ENCODE assay signal across 8 cellular contexts in genomic region chr22:36386351-36386899, GRCh38. TPM values are rescaled to one million over a fixed set of nuclear protein-coding genes. Genes with fewer than 3 reads are reported as not detected.
A peak's percentile ranks its signal among the peaks of the same experiment; 100 is the strongest.
DNase-seq lines count a peak whose midpoint lies in the region; ATAC-seq and TF ChIP-seq lines count a peak whose summit lies in the region.

No MANE protein-coding gene starts in this region.

- H3K9me3 ChIP-seq in MG63 = no peaks in the 10 kb centered on the region
- no peaks in the 10 kb centered on the region for H3K9me3 ChIP-seq in neural progenitor cell (ENCODE audit: low read depth)

- intact Hi-C loops in CD14-positive monocyte (cut with micrococcal nuclease) = loop anchor here (1.0 to 10.0 kb wide), 7 partner anchors 16 to 141 kb away; partner anchors contain the start of gene EIF3D (in 1 of the 2)

- H3K9me3 Mint-ChIP-seq in CD14-positive monocyte = peaks cover 0 to 3% (median 0%) of the 10 kb centered on the region in 7 donors
- H3K9me3 Mint-ChIP-seq in activated CD8-positive, alpha-beta memory T cell treated with anti-CD3 and anti-CD28 coated beads, Interleukin-2, amount 10 ng/mL, durations not matched to agents 7 days and 5 days (ENCODE audit: low read depth) = no peaks in the 10 kb centered on the region
- no peaks in the 10 kb centered on the region for H3K9me3 Mint-ChIP-seq in neural progenitor cell

- DNase-seq in CD14-positive monocyte (ENCODE audit: low spot score) (peak; percentile 69), GM19238 (ENCODE audit: insufficient read length, low spot score) (peak; percentile 65), MG63 (peak; percentile 40), fibroblast of pulmonary artery (ENCODE audit: low read depth) (no peak), neural progenitor cell (ENCODE audit: low spot score) (peak; percentile 79), 8988T (no peak), AG08396 (ENCODE audit: low spot score) (no peak)
- peak; percentile 73 for DNase-seq in activated CD8-positive, alpha-beta memory T cell treated with anti-CD3 and anti-CD28 coated beads, Interleukin-2, amount 10 ng/mL, durations not matched to agents 7 days and 5 days

- CTCF ChIA-PET in activated CD8-positive, alpha-beta memory T cell treated with anti-CD3 and anti-CD28 coated beads, Interleukin-2, amount 10 ng/mL, durations not matched to agents 7 days and 5 days (lab: Charles Lee) = interaction anchor here (0.8 to 4.2 kb wide), 12 partner anchors 11 to 84 kb away, joined by 3 to 33 read pairs (median 4); no protein-coding TSS in a partner anchor

- peaks cover 61% of the 10 kb centered on the region for H3K79me2 ChIP-seq in neural progenitor cell (ENCODE audit: low read depth)

- no peak for ATAC-seq in activated CD8-positive, alpha-beta memory T cell treated with anti-CD3 and anti-CD28 coated beads, Interleukin-2, amount 10 ng/mL, durations not matched to agents 7 days and 5 days

- H3K4me1 Mint-ChIP-seq in CD14-positive monocyte (peaks cover 61% of the 10 kb centered on the region), neural progenitor cell (peaks cover 32% of the 10 kb centered on the region)
- H3K4me1 Mint-ChIP-seq in activated CD8-positive, alpha-beta memory T cell treated with anti-CD3 and anti-CD28 coated beads, Interleukin-2, amount 10 ng/mL, durations not matched to agents 7 days and 5 days = peaks cover 51% of the 10 kb centered on the region

- peak overlapping the region; percentile 66 for H3K9ac ChIP-seq in neural progenitor cell

- H3K36me3 ChIP-seq in MG63 (peaks cover 55% of the 10 kb centered on the region), neural progenitor cell (no peaks in the 10 kb centered on the region)

- H3K4me3 ChIP-seq in MG63 (peak overlapping the region; percentile 90), fibroblast of pulmonary artery (replicated peaks; ENCODE audit: low read depth, low read length) (peak overlapping the region; percentile 90), neural progenitor cell (peak overlapping the region; percentile 97)

- H3K4me2 ChIP-seq in neural progenitor cell = peak overlapping the region; percentile 90

- peak overlapping the region; percentile 92 to 95 for H3K4me3 Mint-ChIP-seq in CD14-positive monocyte
- peak overlapping the region; percentile 88 for H3K4me3 Mint-ChIP-seq in activated CD8-positive, alpha-beta memory T cell treated with anti-CD3 and anti-CD28 coated beads, Interleukin-2, amount 10 ng/mL, durations not matched to agents 7 days and 5 days
- peak overlapping the region; percentile 91 for H3K4me3 Mint-ChIP-seq in neural progenitor cell

- H3K4me1 ChIP-seq in neural progenitor cell = peaks cover 20% of the 10 kb centered on the region

- H3K27ac Mint-ChIP-seq in CD14-positive monocyte = peak overlapping the region; percentile 94 to 99 (median 96)
- H3K27ac Mint-ChIP-seq in activated CD8-positive, alpha-beta memory T cell treated with anti-CD3 and anti-CD28 coated beads, Interleukin-2, amount 10 ng/mL, durations not matched to agents 7 days and 5 days = peak overlapping the region; percentile 92
- peak overlapping the region; percentile 97 for H3K27ac Mint-ChIP-seq in neural progenitor cell

- TF ChIP-seq CTCF in CD14-positive monocyte (IDR thresholded peaks at IDR 0.05) (no peak), fibroblast of pulmonary artery (IDR thresholded peaks at IDR 0.05; ENCODE audit: low read length, missing control alignments) (no peak), neural progenitor cell (IDR thresholded peaks at IDR 0.05) (no peak)

- H2AFZ ChIP-seq in neural progenitor cell (replicated peaks) = no peak overlapping the region

- H4K20me1 ChIP-seq in neural progenitor cell (ENCODE audit: low read depth) = peaks cover 44% of the 10 kb centered on the region

- H3K27me3 ChIP-seq in MG63 = no peaks in the 10 kb centered on the region
- no peaks in the 10 kb centered on the region for H3K27me3 ChIP-seq in neural progenitor cell

- H3K27me3 Mint-ChIP-seq in CD14-positive monocyte (ENCODE audit: low read depth in 3 of 3) (peaks cover 0 to 3% (median 0%) of the 10 kb centered on the region in 3 donors), neural progenitor cell (ENCODE audit: insufficient read depth, low read depth) (peaks cover 6% of the 10 kb centered on the region)
- no peaks in the 10 kb centered on the region for H3K27me3 Mint-ChIP-seq in activated CD8-positive, alpha-beta memory T cell treated with anti-CD3 and anti-CD28 coated beads, Interleukin-2, amount 10 ng/mL, durations not matched to agents 7 days and 5 days

- peak overlapping the region; percentile 89 for H3K27ac ChIP-seq in neural progenitor cell

- H3K36me3 Mint-ChIP-seq in CD14-positive monocyte (peaks cover 18 to 34% of the 10 kb centered on the region in 2 donors), neural progenitor cell (peaks cover 7% of the 10 kb centered on the region)
- H3K36me3 Mint-ChIP-seq in activated CD8-positive, alpha-beta memory T cell treated with anti-CD3 and anti-CD28 coated beads, Interleukin-2, amount 10 ng/mL, durations not matched to agents 7 days and 5 days = peaks cover 39% of the 10 kb centered on the region

- peaks cover 38% of the 10 kb centered on the region for H3F3A ChIP-seq in neural progenitor cell (ENCODE audit: low read depth)

RNA-seq across cellular contexts. Expression of gene MYH9, which starts 1.3 kb away (rescaled TPM):
- 10 to 100 TPM; 35.6 to 79.5 TPM for polyA plus RNA-seq in CD14-positive monocyte
- total RNA-seq in MG63 (2014; rRNA removed; shearing (Covaris generic); ENCODE audit: low replicate concordance) = 323 and 380 TPM in 2 replicates
- 100 to 1,000 TPM; 695 to 913 TPM for total RNA-seq in activated CD8-positive, alpha-beta memory T cell treated with anti-CD3 and anti-CD28 coated beads, Interleukin-2, amount 10 ng/mL, durations not matched to agents 7 days and 5 days
- 77.2 and 189 TPM in 2 replicates for total RNA-seq in neural progenitor cell (ENCODE audit: low replicate concordance)

Comparison
In these comparisons a context has a peak if more than half of its experiments do, and no peak if none do; other contexts are left out.
1. DNase-seq: peak in CD14-positive monocyte (single experiment), GM19238 (single experiment), MG63 (single experiment), activated CD8-positive, alpha-beta memory T cell treated with anti-CD3 and anti-CD28 coated beads, Interleukin-2, amount 10 ng/mL, durations not matched to agents 7 days and 5 days (single experiment) and neural progenitor cell (single experiment); none in fibroblast of pulmonary artery (single experiment), 8988T (single experiment) and AG08396 (single experiment).
2. Peak in every context shown above with its lines, with median percentiles within 50 percentile points of each other: H3K27ac Mint-ChIP-seq, H3K4me3 Mint-ChIP-seq and H3K4me3 ChIP-seq.